ENCODE assay signal across 35 cellular contexts in genomic region chrX:99800016-99800415, GRCh38.
"Had no signal": no experiment of that assay in that cellular context is flagged by ENCODE, and none has a peak within 500 bp of the region (broad histone marks: within the 10 kb centered on the region; RNA-seq: fewer than 3 reads in every experiment).

No MANE protein-coding gene starts in this region.

- H3K4me3 ChIP-seq: MG63 had no signal

- H3K9me3 ChIP-seq: MG63 had no signal

- DNase-seq: Karpas-422, Kasumi-1, MG63, MM.1S, MV-4-11, NCI-H1048, NCI-H1092, NCI-H1092 treated with DMSO at 0.1 percent for 48 hours, NCI-H1105, NCI-H1105 treated with DMSO at 0.1 percent for 48 hours, NCI-H1417, NCI-H1417 treated with DMSO at 0.1 percent for 48 hours, NCI-H1436, NCI-H1436 treated with DMSO at 0.1 percent for 48 hours, NCI-H146, NCI-H1694, NCI-H1694 treated with DMSO at 0.1 percent for 48 hours, NCI-H187, NCI-H187 treated with DMSO at 0.1 percent for 48 hours, NCI-H1930, NCI-H2029, NCI-H2029 treated with DMSO at 0.1 percent for 48 hours, NCI-H2081, NCI-H2081 treated with DMSO at 0.1 percent for 48 hours, NCI-H2107, NCI-H2171, NCI-H2171 treated with DMSO at 0.1 percent for 48 hours, NCI-H2227 treated with DMSO at 0.1 percent for 48 hours, NCI-H226, NCI-H345, NCI-H446, NCI-H446 treated with DMSO at 0.1 percent for 48 hours, NCI-H510A, NCI-H510A treated with DMSO at 0.1 percent for 48 hours, NCI-H524 had no signal

- H3K36me3 ChIP-seq: MG63 had no signal

- H3K27me3 ChIP-seq: MG63 had no signal
